20 cellular contexts compared by ENCODE assay signal in genomic region chr5:99088309-99088708, GRCh38.
"Had no signal": no experiment of that assay in that cellular context is flagged by ENCODE, and none has a peak within 500 bp of the region (broad histone marks: within the 10 kb centered on the region; RNA-seq: fewer than 3 reads in every experiment).

No MANE protein-coding gene starts in this region.

- H3K9me3 ChIP-seq: lower lobe of right lung, mucosa of descending colon had no signal

- H3K36me3 Mint-ChIP-seq: activated naive CD4-positive, alpha-beta T cell treated with anti-CD3 and anti-CD28 coated beads, Interleukin-2, amount 50 U/mL, for 24 hours; immature natural killer cell; naive thymus-derived CD8-positive, alpha-beta T cell; stimulated activated naive B cell treated with anti-CD40 and anti-IgM and Interleukin-4, amounts not matched to agents 10 μg/mL and 1 μg/mL and 100 μg/mL, for 72 hours had no signal

- ATAC-seq: esophagus mucosa; left cardiac atrium; lower lobe of right lung; mucosa of descending colon; naive thymus-derived CD8-positive, alpha-beta T cell; stimulated activated naive B cell treated with anti-CD40 and anti-IgM and Interleukin-4, amounts not matched to agents 10 μg/mL and 1 μg/mL and 100 μg/mL, for 72 hours; WTC11 had no signal

- H3K27ac Mint-ChIP-seq: immature natural killer cell; stimulated activated naive B cell treated with anti-CD40 and anti-IgM and Interleukin-4, amounts not matched to agents 10 μg/mL and 1 μg/mL and 100 μg/mL, for 72 hours; WTC11 had no signal

- H3K4me1 Mint-ChIP-seq: immature natural killer cell; stimulated activated naive B cell treated with anti-CD40 and anti-IgM and Interleukin-4, amounts not matched to agents 10 μg/mL and 1 μg/mL and 100 μg/mL, for 72 hours; WTC11 had no signal

- H3K27me3 Mint-ChIP-seq: activated naive CD4-positive, alpha-beta T cell treated with anti-CD3 and anti-CD28 coated beads, Interleukin-2, amount 50 U/mL, for 24 hours had no signal

- H3K9me3 Mint-ChIP-seq: activated naive CD4-positive, alpha-beta T cell treated with anti-CD3 and anti-CD28 coated beads, Interleukin-2, amount 50 U/mL, for 24 hours; immature natural killer cell; stimulated activated naive B cell treated with anti-CD40 and anti-IgM and Interleukin-4, amounts not matched to agents 10 μg/mL and 1 μg/mL and 100 μg/mL, for 72 hours had no signal

- H3K36me3 ChIP-seq: breast epithelium, lower lobe of right lung, right atrium auricular region had no signal

- FAIRE-seq: endometrium had no signal

- DNase-seq: activated CD4-positive, alpha-beta T cell treated with anti-CD3 and anti-CD28 coated beads for 48 hours; activated CD8-positive, alpha-beta memory T cell treated with anti-CD3 and anti-CD28 coated beads for 24 hours; activated T-cell treated with anti-CD3 and anti-CD28 coated beads for 4 hours; amniotic stem cell; glutamatergic neuron; immature natural killer cell; left cardiac atrium; lower lobe of right lung; mucosa of descending colon; naive thymus-derived CD8-positive, alpha-beta T cell; posterior cingulate gyrus; stimulated activated CD4-positive, alpha-beta T cell treated with anti-CD3 and anti-CD28 coated beads, Interleukin-1b, Interleukin-23, amount 100 ng/mL, for 48 hours; stimulated activated naive B cell treated with anti-CD40 and anti-IgM and Interleukin-4, amounts not matched to agents 10 μg/mL and 1 μg/mL and 100 μg/mL, for 72 hours; T-helper 9 cell had no signal

- H3K4me1 ChIP-seq: breast epithelium, lower lobe of right lung, right atrium auricular region had no signal

- H3K27ac ChIP-seq: breast epithelium, lower lobe of right lung, right atrium auricular region had no signal

- H3K4me3 Mint-ChIP-seq: activated naive CD4-positive, alpha-beta T cell treated with anti-CD3 and anti-CD28 coated beads, Interleukin-2, amount 50 U/mL, for 24 hours; immature natural killer cell; stimulated activated naive B cell treated with anti-CD40 and anti-IgM and Interleukin-4, amounts not matched to agents 10 μg/mL and 1 μg/mL and 100 μg/mL, for 72 hours; WTC11 had no signal

- H3K27me3 ChIP-seq: breast epithelium, right atrium auricular region had no signal

- H3K4me3 ChIP-seq: breast epithelium, lower lobe of right lung, mucosa of descending colon, right atrium auricular region had no signal
